In the genomic region with DNA sequence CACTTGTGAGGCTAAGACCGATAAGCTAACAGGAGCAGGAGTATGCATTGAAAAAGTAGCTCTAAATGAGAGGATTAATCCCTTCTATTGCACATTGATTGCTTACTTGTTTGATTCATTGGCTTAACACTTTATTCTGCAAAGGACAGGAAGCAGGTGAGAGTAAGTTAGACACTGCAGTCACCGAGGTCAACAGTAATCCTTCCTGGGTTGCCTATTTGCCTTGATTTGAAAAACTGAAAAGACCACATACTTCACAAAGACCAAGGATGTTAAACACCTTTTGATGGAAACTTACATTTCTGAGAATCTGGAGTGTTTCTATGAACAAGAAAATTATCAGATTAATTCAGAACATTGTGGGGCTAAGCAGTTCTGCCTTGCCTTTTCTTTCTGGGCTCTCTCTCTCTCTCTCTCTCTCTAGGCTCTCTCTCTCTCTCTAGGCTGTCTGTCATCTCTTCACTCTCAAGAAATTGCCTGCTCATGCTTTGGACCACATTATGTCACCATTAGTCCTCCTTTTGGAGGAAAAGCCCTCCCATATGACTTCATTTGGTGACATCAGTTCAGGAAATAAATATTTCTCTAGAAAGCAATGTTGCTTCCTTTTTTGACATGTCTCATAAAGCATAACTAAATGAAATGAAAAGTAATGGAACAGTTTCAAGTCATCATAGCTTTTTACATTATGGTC, we compare ENCODE assay signal across 15 cellular contexts.
DNase-seq lines count a peak whose midpoint lies in the region; ATAC-seq and TF ChIP-seq lines count a peak whose summit lies in the region.
"Had no signal": no experiment of that assay in that cellular context is flagged by ENCODE, and none has a peak within 500 bp of the region (broad histone marks: within the 10 kb centered on the region; RNA-seq: fewer than 3 reads in every experiment).

No MANE protein-coding gene starts in this region.

- no peaks in the 10 kb centered on the region for H3K9me3 Mint-ChIP-seq in HFFc6
- H3K9me3 Mint-ChIP-seq: neural crest cell; T-helper 1 cell treated with Interleukin-12 subunit alpha and Interleukin-12 subunit beta and Interleukin-4 antibody, amounts not matched to agents 30 μg/mL and 1 μg/mL, for 36 hours had no signal

- H3K27me3 Mint-ChIP-seq in HFFc6 (ENCODE audit: insufficient read depth) (no peaks in the 10 kb centered on the region; the same call in none of the 2 replicates), T-helper 17 cell (peaks cover 4% of the 10 kb centered on the region)

- H3K27ac Mint-ChIP-seq in HFFc6: peak overlapping the region; percentile 92
- H3K27ac Mint-ChIP-seq in T-helper 17 cell: peak overlapping the region; percentile 22
- H3K27ac Mint-ChIP-seq: activated naive CD4-positive, alpha-beta T cell treated with anti-CD3 and anti-CD28 coated beads, Interleukin-2, amount 50 U/mL, for 72 hours; memory B cell; T-helper 1 cell treated with Interleukin-12 subunit alpha and Interleukin-12 subunit beta and Interleukin-4 antibody, amounts not matched to agents 30 μg/mL and 1 μg/mL, for 36 hours had no signal

- no peak overlapping the region for H3K4me3 ChIP-seq in AG10803 (ENCODE audit: low read length)
- H3K4me3 ChIP-seq in fibroblast of lung (replicated peaks in 1 of 4; ENCODE audit: control extremely low read depth in 1 of 4, insufficient read depth in 1 of 4, low read depth in 3 of 4, low read length in 4 of 4): no peak overlapping the region

- H3K27ac ChIP-seq in fibroblast of lung (ENCODE audit: insufficient read depth, low read length): no peak overlapping the region

- peaks cover 10% of the 10 kb centered on the region for H3K36me3 Mint-ChIP-seq in HFFc6 (ENCODE audit: low read depth)
- peaks cover 3% of the 10 kb centered on the region for H3K36me3 Mint-ChIP-seq in T-helper 17 cell (ENCODE audit: low read depth)
- H3K36me3 Mint-ChIP-seq: memory B cell had no signal

- no peaks in the 10 kb centered on the region for H3K36me3 ChIP-seq in fibroblast of lung (ENCODE audit: control insufficient read depth, insufficient read depth, low read length)

- DNase-seq in AG10803 (ENCODE audit: low read depth) (peak; percentile 60), HFFc6 (peak; percentile 47), T-helper 17 cell (no peak), fibroblast of lung (ENCODE audit: low read depth in 2 of 2) (peak; percentile 46 to 49), SIG-M5 treated with dmso at 0.1 percent for 504 hours (lab: John Stamatoyannopoulos, UW; ENCODE audit: unreplicated experiment) (no peak), DMS79 treated with DMSO at 0.1 percent for 48 hours (lab: John Stamatoyannopoulos, UW) (no peak)
- DNase-seq: NCI-H2081 treated with DMSO at 0.1 percent for 48 hours; NCI-H526; stimulated activated CD4-positive, alpha-beta T cell treated with anti-CD3 and anti-CD28 coated beads, Interleukin-15, amount 100 ng/mL, for 24 hours had no signal

- H3K4me3 Mint-ChIP-seq in HFFc6 (no peak overlapping the region), T-helper 17 cell (no peak overlapping the region)
- H3K4me3 Mint-ChIP-seq: memory B cell; neural crest cell; T-helper 1 cell treated with Interleukin-12 subunit alpha and Interleukin-12 subunit beta and Interleukin-4 antibody, amounts not matched to agents 30 μg/mL and 1 μg/mL, for 36 hours had no signal

- no peak overlapping the region for H3K9ac ChIP-seq in fibroblast of lung (ENCODE audit: insufficient read depth, low read length)

- H3K4me1 ChIP-seq in fibroblast of lung (ENCODE audit: control insufficient read depth, extremely low read depth, insufficient read depth, low read length): peaks cover 13% of the 10 kb centered on the region

- H4K20me1 ChIP-seq in fibroblast of lung (ENCODE audit: control insufficient read depth, extremely low read depth, insufficient read depth, low read length): no peaks in the 10 kb centered on the region

- H3K79me2 ChIP-seq in fibroblast of lung (ENCODE audit: control insufficient read depth, insufficient read depth, low read length): no peaks in the 10 kb centered on the region

- ATAC-seq in T-helper 17 cell (peak; percentile 32), GM21723 (IDR thresholded peaks at IDR 0.05; ENCODE audit: unreplicated experiment) (no peak), HG03432 (IDR thresholded peaks at IDR 0.05; ENCODE audit: unreplicated experiment) (no peak)

- H3K4me1 Mint-ChIP-seq in HFFc6 (ENCODE audit: low read depth) (peaks cover 96% of the 10 kb centered on the region), T-helper 17 cell (peaks cover 8% of the 10 kb centered on the region)
- H3K4me1 Mint-ChIP-seq: neural crest cell had no signal

- H2AFZ ChIP-seq in fibroblast of lung (ENCODE audit: low read length): no peak overlapping the region

- no peaks in the 10 kb centered on the region for H3K9me3 ChIP-seq in T-helper 17 cell (ENCODE audit: control insufficient read depth, low read length, poor library complexity, severe bottlenecking)
- no peaks in the 10 kb centered on the region for H3K9me3 ChIP-seq in fibroblast of lung (ENCODE audit: control insufficient read depth, insufficient read depth, low read depth, low read length)

- TF ChIP-seq CTCF in AG10803 (conservative IDR thresholded peaks at IDR 0.05; ENCODE audit: low read length): no peak
- no peak for TF ChIP-seq CTCF in HFFc6 (IDR thresholded peaks at IDR 0.05)
- TF ChIP-seq CTCF in fibroblast of lung (conservative IDR thresholded peaks at IDR 0.05 in 1 of 2, IDR thresholded peaks at IDR 0.05 in 1 of 2; ENCODE audit: low read depth in 1 of 2, low read length in 2 of 2): no peak

- H3K4me2 ChIP-seq in fibroblast of lung (ENCODE audit: extremely low read depth, insufficient read depth, low read length): no peak overlapping the region

- H3K27me3 ChIP-seq in fibroblast of lung (ENCODE audit: control insufficient read depth, insufficient read depth, low read length): no peaks in the 10 kb centered on the region

Comparison
In these comparisons a context has a peak if more than half of its experiments do, and no peak if none do; other contexts are left out.
1. DNase-seq: peak in AG10803 (single experiment), HFFc6 (single experiment) and fibroblast of lung (2 of 2); none in T-helper 17 cell (0 of 3), SIG-M5 treated with dmso at 0.1 percent for 504 hours (single experiment) and DMS79 treated with DMSO at 0.1 percent for 48 hours (single experiment).